Comparison of ENCODE assay signal across 8 cellular contexts in the genomic region with DNA sequence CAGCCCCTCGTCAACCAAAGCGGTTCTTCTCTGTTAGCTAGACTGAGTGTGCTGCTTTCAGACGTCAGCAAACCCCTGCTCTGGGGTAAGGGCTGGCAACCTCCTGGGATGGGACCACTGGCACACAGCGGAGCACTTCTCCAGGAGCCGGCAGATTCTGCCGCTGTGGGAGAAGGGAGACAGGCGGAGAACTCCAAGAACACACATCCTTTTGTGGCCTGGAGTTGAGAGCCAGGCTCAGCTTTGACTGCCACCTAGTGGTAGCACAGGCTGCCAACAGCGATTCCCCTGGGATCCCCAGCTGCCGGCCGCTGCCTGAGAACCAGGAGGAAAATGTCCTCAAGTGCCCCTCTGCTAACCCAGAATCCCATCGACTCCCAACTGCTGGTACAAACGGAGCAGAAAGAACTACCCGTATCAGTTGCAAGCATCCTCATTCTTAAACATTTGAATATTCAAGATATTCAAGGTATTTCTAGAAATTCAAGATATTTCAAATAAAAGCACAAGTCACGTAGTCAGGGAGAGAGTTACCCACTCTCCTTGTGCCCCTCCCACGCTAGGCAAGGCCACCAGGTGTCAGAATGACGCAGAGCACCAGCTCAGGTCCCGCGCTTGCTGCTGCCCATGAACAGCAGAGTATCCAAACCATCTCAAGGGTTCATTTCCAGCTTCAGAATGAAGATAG. TPM values are rescaled to one million over a fixed set of nuclear protein-coding genes. Genes with fewer than 3 reads are reported as not detected.
DNase-seq lines count a peak whose midpoint lies in the region; ATAC-seq and TF ChIP-seq lines count a peak whose summit lies in the region.

No MANE protein-coding gene starts in this region.

- peaks cover 5% of the 10 kb centered on the region for H3K4me1 ChIP-seq in BE2C
- H3K4me1 ChIP-seq in HEK293 (ENCODE audit: control insufficient read depth, insufficient read depth, low read length), result peaks cover 4% of the 10 kb centered on the region; the same call in 1 of the 2 replicates
- H3K4me1 ChIP-seq in ectodermal cell (ENCODE audit: control insufficient read depth, insufficient read depth, low read length), result peaks cover 9% of the 10 kb centered on the region

- H3K36me3 ChIP-seq in BE2C (peaks cover 38% of the 10 kb centered on the region), HEK293 (ENCODE audit: control insufficient read depth in 2 of 2, insufficient read depth in 1 of 2, low read length in 2 of 2) (peaks cover 3 to 72% of the 10 kb centered on the region in 2 experiments; a peak in 2 of 3 replicates), ectodermal cell (ENCODE audit: control insufficient read depth, insufficient read depth, low read length) (peaks cover under 1% of the 10 kb centered on the region)

- ATAC-seq in GM18907 (IDR thresholded peaks at IDR 0.05; ENCODE audit: unreplicated experiment), result no peak

- CTCF ChIA-PET in HEK293 (lab: Yijun Ruan, JAX), result interaction anchor here (0.6 to 5.2 kb wide), 18 partner anchors 10 to 580 kb away, joined by 3 to 52 read pairs (median 4); partner anchors contain the start of gene MYEOV

- H3K9me3 ChIP-seq in BE2C (no peaks in the 10 kb centered on the region), HEK293 (ENCODE audit: control insufficient read depth, insufficient read depth, low read depth, low read length) (no peaks in the 10 kb centered on the region), ectodermal cell (ENCODE audit: control insufficient read depth, low read length) (no peaks in the 10 kb centered on the region)

- no peaks in the 10 kb centered on the region for H3K27me3 ChIP-seq in BE2C
- no peaks in the 10 kb centered on the region for H3K27me3 ChIP-seq in ectodermal cell (ENCODE audit: control insufficient read depth, insufficient read depth, low read length, poor library complexity, severe bottlenecking)

- no peak overlapping the region for H3K4me3 ChIP-seq in BE2C (ENCODE audit: low read depth, low read length)
- no peak overlapping the region for H3K4me3 ChIP-seq in HEK293 (ENCODE audit: low read depth, low read length)
- no peak overlapping the region for H3K4me3 ChIP-seq in ectodermal cell (ENCODE audit: insufficient read depth, low read depth, low read length)

- POLR2A ChIA-PET in HEK293 (lab: Yijun Ruan, JAX), result interaction anchor here (1.0 to 1.4 kb wide), 2 partner anchors 14 to 17 kb away, joined by 3 to 6 read pairs; no protein-coding TSS in a partner anchor

- H3K27ac ChIP-seq in HEK293 (ENCODE audit: extremely low read depth, low read depth, low read length), result no peak overlapping the region
- peak overlapping the region; percentile 17 for H3K27ac ChIP-seq in ectodermal cell (ENCODE audit: insufficient read depth, low read depth, low read length, poor library complexity, severe bottlenecking)

- TF ChIP-seq CTCF in BE2C (IDR thresholded peaks at IDR 0.05; ENCODE audit: low read depth, low read length) (peak; percentile 99), HEK293 (tag by site-specific recombination; IDR thresholded peaks at IDR 0.05) (peak; percentile 72; the same call in 1 of the 2 replicates)

- 49 to 53% methylated on average over 18 of the region's 18 CpGs for WGBS in ectodermal cell, 2 experiments

- peak; percentile 90 for DNase-seq in BE2C
- DNase-seq in NCI-H748 treated with DMSO at 0.1 percent for 48 hours (lab: John Stamatoyannopoulos, UW), result peak; percentile 54
- DNase-seq in activated CD4-positive, alpha-beta T cell treated with anti-CD3 and anti-CD28 coated beads, Interleukin-2, amount 50 U/mL, for 24 hours (ENCODE audit: low read depth in 1 of 2, low spot score in 1 of 2), result peak; percentile 29 to 45
- peak; percentile 92 for DNase-seq in medulla oblongata (ENCODE audit: extremely low spot score)
- peak; percentile 22 to 34 for DNase-seq in stimulated activated CD8-positive, alpha-beta memory T cell treated with anti-CD3 and anti-CD28 coated beads, Interleukin-15, amount 100 ng/mL, for 48 hours (ENCODE audit: low read depth in 2 of 2)

TF ChIP-seq in HEK293, 187 proteins besides CTCF, POLR2A, EP300 and RAD21 (continues in another document):
- TF ChIP-seq, protein P1, sequence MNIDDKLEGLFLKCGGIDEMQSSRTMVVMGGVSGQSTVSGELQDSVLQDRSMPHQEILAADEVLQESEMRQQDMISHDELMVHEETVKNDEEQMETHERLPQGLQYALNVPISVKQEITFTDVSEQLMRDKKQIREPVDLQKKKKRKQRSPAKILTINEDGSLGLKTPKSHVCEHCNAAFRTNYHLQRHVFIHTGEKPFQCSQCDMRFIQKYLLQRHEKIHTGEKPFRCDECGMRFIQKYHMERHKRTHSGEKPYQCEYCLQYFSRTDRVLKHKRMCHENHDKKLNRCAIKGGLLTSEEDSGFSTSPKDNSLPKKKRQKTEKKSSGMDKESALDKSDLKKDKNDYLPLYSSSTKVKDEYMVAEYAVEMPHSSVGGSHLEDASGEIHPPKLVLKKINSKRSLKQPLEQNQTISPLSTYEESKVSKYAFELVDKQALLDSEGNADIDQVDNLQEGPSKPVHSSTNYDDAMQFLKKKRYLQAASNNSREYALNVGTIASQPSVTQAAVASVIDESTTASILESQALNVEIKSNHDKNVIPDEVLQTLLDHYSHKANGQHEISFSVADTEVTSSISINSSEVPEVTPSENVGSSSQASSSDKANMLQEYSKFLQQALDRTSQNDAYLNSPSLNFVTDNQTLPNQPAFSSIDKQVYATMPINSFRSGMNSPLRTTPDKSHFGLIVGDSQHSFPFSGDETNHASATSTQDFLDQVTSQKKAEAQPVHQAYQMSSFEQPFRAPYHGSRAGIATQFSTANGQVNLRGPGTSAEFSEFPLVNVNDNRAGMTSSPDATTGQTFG (tag by site-specific recombination; IDR thresholded peaks at IDR 0.05; ENCODE audit: borderline replicate concordance), result no peak
- TF ChIP-seq, protein P2, sequence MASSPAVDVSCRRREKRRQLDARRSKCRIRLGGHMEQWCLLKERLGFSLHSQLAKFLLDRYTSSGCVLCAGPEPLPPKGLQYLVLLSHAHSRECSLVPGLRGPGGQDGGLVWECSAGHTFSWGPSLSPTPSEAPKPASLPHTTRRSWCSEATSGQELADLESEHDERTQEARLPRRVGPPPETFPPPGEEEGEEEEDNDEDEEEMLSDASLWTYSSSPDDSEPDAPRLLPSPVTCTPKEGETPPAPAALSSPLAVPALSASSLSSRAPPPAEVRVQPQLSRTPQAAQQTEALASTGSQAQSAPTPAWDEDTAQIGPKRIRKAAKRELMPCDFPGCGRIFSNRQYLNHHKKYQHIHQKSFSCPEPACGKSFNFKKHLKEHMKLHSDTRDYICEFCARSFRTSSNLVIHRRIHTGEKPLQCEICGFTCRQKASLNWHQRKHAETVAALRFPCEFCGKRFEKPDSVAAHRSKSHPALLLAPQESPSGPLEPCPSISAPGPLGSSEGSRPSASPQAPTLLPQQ (tag by site-specific recombination; IDR thresholded peaks at IDR 0.05), result no peak
- TF ChIP-seq SP7 (tag by site-specific recombination; IDR thresholded peaks at IDR 0.05) (peak; percentile 40; the same call in 1 of the 2 replicates), ZBTB17 (tag by site-specific recombination; IDR thresholded peaks at IDR 0.05) (peak; percentile 56)
- TF ChIP-seq, protein P3, sequence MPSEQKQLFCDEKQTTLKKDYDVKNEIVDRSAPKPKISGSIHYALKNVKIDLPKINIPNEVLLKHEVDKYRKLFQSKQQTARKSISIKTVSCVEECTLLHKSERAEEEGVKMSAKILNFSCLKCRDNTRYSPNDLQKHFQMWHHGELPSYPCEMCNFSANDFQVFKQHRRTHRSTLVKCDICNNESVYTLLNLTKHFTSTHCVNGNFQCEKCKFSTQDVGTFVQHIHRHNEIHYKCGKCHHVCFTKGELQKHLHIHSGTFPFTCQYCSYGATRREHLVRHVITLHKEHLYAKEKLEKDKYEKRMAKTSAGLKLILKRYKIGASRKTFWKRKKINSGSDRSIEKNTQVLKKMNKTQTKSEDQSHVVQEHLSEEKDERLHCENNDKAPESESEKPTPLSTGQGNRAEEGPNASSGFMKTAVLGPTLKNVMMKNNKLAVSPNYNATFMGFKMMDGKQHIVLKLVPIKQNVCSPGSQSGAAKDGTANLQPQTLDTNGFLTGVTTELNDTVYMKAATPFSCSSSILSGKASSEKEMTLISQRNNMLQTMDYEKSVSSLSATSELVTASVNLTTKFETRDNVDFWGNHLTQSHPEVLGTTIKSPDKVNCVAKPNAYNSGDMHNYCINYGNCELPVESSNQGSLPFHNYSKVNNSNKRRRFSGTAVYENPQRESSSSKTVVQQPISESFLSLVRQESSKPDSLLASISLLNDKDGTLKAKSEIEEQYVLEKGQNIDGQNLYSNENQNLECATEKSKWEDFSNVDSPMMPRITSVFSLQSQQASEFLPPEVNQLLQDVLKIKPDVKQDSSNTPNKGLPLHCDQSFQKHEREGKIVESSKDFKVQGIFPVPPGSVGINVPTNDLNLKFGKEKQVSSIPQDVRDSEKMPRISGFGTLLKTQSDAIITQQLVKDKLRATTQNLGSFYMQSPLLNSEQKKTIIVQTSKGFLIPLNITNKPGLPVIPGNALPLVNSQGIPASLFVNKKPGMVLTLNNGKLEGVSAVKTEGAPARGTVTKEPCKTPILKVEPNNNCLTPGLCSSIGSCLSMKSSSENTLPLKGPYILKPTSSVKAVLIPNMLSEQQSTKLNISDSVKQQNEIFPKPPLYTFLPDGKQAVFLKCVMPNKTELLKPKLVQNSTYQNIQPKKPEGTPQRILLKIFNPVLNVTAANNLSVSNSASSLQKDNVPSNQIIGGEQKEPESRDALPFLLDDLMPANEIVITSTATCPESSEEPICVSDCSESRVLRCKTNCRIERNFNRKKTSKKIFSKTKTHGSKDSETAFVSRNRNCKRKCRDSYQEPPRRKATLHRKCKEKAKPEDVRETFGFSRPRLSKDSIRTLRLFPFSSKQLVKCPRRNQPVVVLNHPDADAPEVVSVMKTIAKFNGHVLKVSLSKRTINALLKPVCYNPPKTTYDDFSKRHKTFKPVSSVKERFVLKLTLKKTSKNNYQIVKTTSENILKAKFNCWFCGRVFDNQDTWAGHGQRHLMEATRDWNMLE (tag by site-specific recombination; conservative IDR thresholded peaks at IDR 0.05; ENCODE audit: low read depth), result no peak

RNA-seq across cellular contexts. Expression of gene LTO1, which starts 4.9 kb away (rescaled TPM):
- polyA plus RNA-seq in BE2C (2012; ENCODE audit: insufficient read depth, insufficient read length, low read depth), result 186 TPM
- 24.9 TPM for polyA plus RNA-seq in ectodermal cell (2013, experiment 1 of 4)
- polyA plus RNA-seq in ectodermal cell (2013, experiment 2 of 4), result 28.3 TPM
- polyA plus RNA-seq in ectodermal cell (2013, experiment 3 of 4), result 19.9 TPM
- 21.5 TPM for polyA plus RNA-seq in ectodermal cell (2013, experiment 4 of 4)

RNA-seq across cellular contexts. Expression of gene CCND1, which starts 29.3 kb away (rescaled TPM):
- polyA plus RNA-seq in BE2C (2012; ENCODE audit: insufficient read depth, insufficient read length, low read depth), result 802 TPM
- polyA plus RNA-seq in ectodermal cell (2013, experiment 1 of 4), result 197 TPM
- 199 TPM for polyA plus RNA-seq in ectodermal cell (2013, experiment 2 of 4)
- polyA plus RNA-seq in ectodermal cell (2013, experiment 3 of 4), result 138 TPM
- polyA plus RNA-seq in ectodermal cell (2013, experiment 4 of 4), result 152 TPM

RNA-seq across cellular contexts. Expression of gene FGF19, which starts 33.5 kb away (rescaled TPM):
- 0.48 TPM for polyA plus RNA-seq in BE2C (2012; ENCODE audit: insufficient read depth, insufficient read length, low read depth)
- polyA plus RNA-seq in ectodermal cell (2013, experiment 1 of 4), result 1.4 TPM
- polyA plus RNA-seq in ectodermal cell (2013, experiment 2 of 4), result 1.5 TPM
- polyA plus RNA-seq in ectodermal cell (2013, experiment 3 of 4), result 1.3 TPM
- 1.2 TPM for polyA plus RNA-seq in ectodermal cell (2013, experiment 4 of 4)

Comparison
In these comparisons a context has a peak if more than half of its experiments do, and no peak if none do; other contexts are left out.
1. DNase-seq: peak in every context shown above with its lines; median percentile 92 in medulla oblongata; 90 in BE2C; 54 in NCI-H748 treated with DMSO at 0.1 percent for 48 hours; 37 in activated CD4-positive, alpha-beta T cell treated with anti-CD3 and anti-CD28 coated beads, Interleukin-2, amount 50 U/mL, for 24 hours; 28 in stimulated activated CD8-positive, alpha-beta memory T cell treated with anti-CD3 and anti-CD28 coated beads, Interleukin-15, amount 100 ng/mL, for 48 hours.